ENCODE assay signal across 22 cellular contexts in genomic region chr7:100744605-100745004, GRCh38. TPM values are rescaled to one million over a fixed set of nuclear protein-coding genes. Genes with fewer than 3 reads are reported as not detected.
A peak's percentile ranks its signal among the peaks of the same experiment; 100 is the strongest.
DNase-seq lines count a peak whose midpoint lies in the region; ATAC-seq and TF ChIP-seq lines count a peak whose summit lies in the region.
"Had no signal": no experiment of that assay in that cellular context is flagged by ENCODE, and none has a peak within 500 bp of the region (broad histone marks: within the 10 kb centered on the region; RNA-seq: fewer than 3 reads in every experiment).

No MANE protein-coding gene starts in this region.

- DNase-seq in NCI-H2029 (lab: John Stamatoyannopoulos, UW) (peak; percentile 7), NCI-H2029 treated with DMSO at 0.1 percent for 48 hours (lab: John Stamatoyannopoulos, UW) (no peak), CD14-positive monocyte (ENCODE audit: low spot score) (no peak), T-helper 17 cell (no peak), sciatic nerve (ENCODE audit: low spot score) (no peak), hippocampal formation (lab: John Stamatoyannopoulos, UW) (no peak), midbrain (lab: John Stamatoyannopoulos, UW) (no peak)
- DNase-seq in stimulated activated effector memory CD8-positive, alpha-beta T cell treated with anti-CD3 and anti-CD28 coated beads, Interleukin-12 subunit alpha, Interleukin-12 subunit beta, amount 100 ng/mL, for 72 hours (ENCODE audit: low spot score in 2 of 2): no peak
- DNase-seq: Caco-2; GDM1; NCI-H1048; NCI-H1436; NCI-H2171; NCI-H446 treated with DMSO at 0.1 percent for 48 hours; NK-92 treated with Interleukin-12 subunit alpha and Interleukin-12 subunit beta, amount 100 ng/mL, for 24 hours had no signal

- H3K9me3 Mint-ChIP-seq in CD14-positive monocyte: peaks cover 0 to 9% (median 2%) of the 10 kb centered on the region in 7 donors
- H3K9me3 Mint-ChIP-seq in stimulated activated effector memory CD8-positive, alpha-beta T cell treated with anti-CD3 and anti-CD28 coated beads, Interleukin-12 subunit alpha, Interleukin-12 subunit beta, amount 100 ng/mL, for 72 hours: no peaks in the 10 kb centered on the region

- peaks cover 9% of the 10 kb centered on the region for H3K4me1 Mint-ChIP-seq in CD14-positive monocyte
- H3K4me1 Mint-ChIP-seq in T-helper 17 cell: peaks cover 4% of the 10 kb centered on the region
- H3K4me1 Mint-ChIP-seq in stimulated activated effector memory CD8-positive, alpha-beta T cell treated with anti-CD3 and anti-CD28 coated beads, Interleukin-12 subunit alpha, Interleukin-12 subunit beta, amount 100 ng/mL, for 72 hours: peaks cover 7% of the 10 kb centered on the region

- peaks cover 11 to 18% (median 14%) of the 10 kb centered on the region in 3 donors for H3K27me3 Mint-ChIP-seq in CD14-positive monocyte (ENCODE audit: low read depth in 3 of 3)
- H3K27me3 Mint-ChIP-seq in T-helper 17 cell: peaks cover 39% of the 10 kb centered on the region

- H3K36me3 Mint-ChIP-seq in CD14-positive monocyte: no peaks in the 10 kb centered on the region
- H3K36me3 Mint-ChIP-seq in T-helper 17 cell (ENCODE audit: low read depth): peaks cover 5% of the 10 kb centered on the region
- no peaks in the 10 kb centered on the region for H3K36me3 Mint-ChIP-seq in stimulated activated effector memory CD8-positive, alpha-beta T cell treated with anti-CD3 and anti-CD28 coated beads, Interleukin-12 subunit alpha, Interleukin-12 subunit beta, amount 100 ng/mL, for 72 hours
- H3K36me3 Mint-ChIP-seq: CD4-positive, CD25-positive, alpha-beta regulatory T cell had no signal

- H3K4me3 Mint-ChIP-seq in CD14-positive monocyte: peak overlapping the region; percentile 86 to 95
- H3K4me3 Mint-ChIP-seq in T-helper 17 cell: no peak overlapping the region
- peak overlapping the region; percentile 68 for H3K4me3 Mint-ChIP-seq in stimulated activated effector memory CD8-positive, alpha-beta T cell treated with anti-CD3 and anti-CD28 coated beads, Interleukin-12 subunit alpha, Interleukin-12 subunit beta, amount 100 ng/mL, for 72 hours

- no peak for ATAC-seq in T-helper 17 cell
- no peak for ATAC-seq in stimulated activated effector memory CD8-positive, alpha-beta T cell treated with anti-CD3 and anti-CD28 coated beads, Interleukin-12 subunit alpha, Interleukin-12 subunit beta, amount 100 ng/mL, for 72 hours
- ATAC-seq in sciatic nerve: no peak
- ATAC-seq: HepG2 had no signal

- H3K27ac Mint-ChIP-seq in CD14-positive monocyte (peak overlapping the region in 1 of 7 donors; percentile 8), T-helper 17 cell (peak overlapping the region; percentile 49)
- H3K27ac Mint-ChIP-seq in stimulated activated effector memory CD8-positive, alpha-beta T cell treated with anti-CD3 and anti-CD28 coated beads, Interleukin-12 subunit alpha, Interleukin-12 subunit beta, amount 100 ng/mL, for 72 hours: no peak overlapping the region
- H3K27ac Mint-ChIP-seq: CD4-positive, CD25-positive, alpha-beta regulatory T cell had no signal

- TF ChIP-seq CTCF in CD14-positive monocyte (IDR thresholded peaks at IDR 0.05): no peak

- intact Hi-C loops in CD14-positive monocyte (cut with micrococcal nuclease) (loop anchor here in 1 of 2 donors (2.0 kb wide), 1 partner anchor 16 kb away; no protein-coding TSS in a partner anchor), sciatic nerve (cut with DNase I) (no loop called here)

- no peaks in the 10 kb centered on the region for H3K9me3 ChIP-seq in T-helper 17 cell (ENCODE audit: control insufficient read depth, low read length, poor library complexity, severe bottlenecking)
- H3K9me3 ChIP-seq: Caco-2, Peyer's patch, SJSA1 had no signal

RNA-seq across cellular contexts. Expression of gene ZAN, which starts 11.2 kb away (rescaled TPM):
- not detected for polyA plus RNA-seq in CD14-positive monocyte
- total RNA-seq in T-helper 17 cell: not detected
- total RNA-seq in sciatic nerve: not detected
- total RNA-seq: Caco-2; CD4-positive, CD25-positive, alpha-beta regulatory T cell; Daoy; M059J; Peyer's patch; SJSA1 had no signal
- polyA plus RNA-seq: AG04450; CD4-positive, CD25-positive, alpha-beta regulatory T cell had no signal

RNA-seq across cellular contexts. Expression of gene EPO, which starts 24.3 kb away (rescaled TPM):
- not detected for polyA plus RNA-seq in CD14-positive monocyte
- total RNA-seq in T-helper 17 cell: not detected
- not detected for total RNA-seq in sciatic nerve
- total RNA-seq: CD4-positive, CD25-positive, alpha-beta regulatory T cell; Daoy; M059J; Peyer's patch; SJSA1 had no signal
- polyA plus RNA-seq: AG04450 had no signal

RNA-seq across cellular contexts. Expression of gene POP7, which starts 38.7 kb away (rescaled TPM):
- polyA plus RNA-seq in CD14-positive monocyte: 10 to 100 TPM; 41.6 to 48.5 TPM
- 10 to 100 TPM; 10.1 to 12.4 TPM for total RNA-seq in T-helper 17 cell
- total RNA-seq in sciatic nerve: 16.6 TPM

RNA-seq across cellular contexts. Expression of gene GIGYF1, which starts 50.6 kb away (rescaled TPM):
- under 1 TPM; 0.30 to 0.34 TPM for polyA plus RNA-seq in CD14-positive monocyte
- total RNA-seq in T-helper 17 cell (10 to 100 TPM; 70.3 to 71.5 TPM), sciatic nerve (58.8 TPM)
